12 cellular contexts compared by ENCODE assay signal in genomic region chr6:44050872-44051421, GRCh38.
DNase-seq lines count a peak whose midpoint lies in the region; ATAC-seq, FAIRE-seq and TF ChIP-seq lines count a peak whose summit lies in the region.
"Had no signal": no experiment of that assay in that cellular context is flagged by ENCODE, and none has a peak within 500 bp of the region (broad histone marks: within the 10 kb centered on the region; RNA-seq: fewer than 3 reads in every experiment).

No MANE protein-coding gene starts in this region.

- DNase-seq in RCC 7860 (ENCODE audit: low spot score) (peak; percentile 27), epithelial cell of prostate (ENCODE audit: low read depth, low spot score) (no peak), mucosa of descending colon (no peak), tibial nerve (ENCODE audit: low spot score in 2 of 2) (no peak), DMS53 (lab: John Stamatoyannopoulos, UW) (no peak)
- no peak for DNase-seq in CD4-positive, alpha-beta T cell
- DNase-seq: NCI-H2081; stimulated activated CD4-positive, alpha-beta T cell treated with anti-CD3 and anti-CD28 coated beads, Interleukin-2, amount 100 ng/mL, for 24 hours; substantia nigra had no signal

- no peak for FAIRE-seq in RCC 7860 (lab: Jason Lieb, UNC)

- no peaks in the 10 kb centered on the region for H3K4me1 ChIP-seq in mucosa of descending colon (ENCODE audit: low read depth)
- peaks cover 0 to 50% (median 16%) of the 10 kb centered on the region in 4 donors for H3K4me1 ChIP-seq in tibial nerve

- H3K4me1 Mint-ChIP-seq in CD4-positive, alpha-beta T cell (ENCODE audit: low read depth): no peaks in the 10 kb centered on the region
- H3K4me1 Mint-ChIP-seq: central memory CD8-positive, alpha-beta T cell; IgD-negative memory B cell had no signal

- H3K9me3 Mint-ChIP-seq in CD4-positive, alpha-beta T cell: no peaks in the 10 kb centered on the region
- H3K9me3 Mint-ChIP-seq: central memory CD8-positive, alpha-beta T cell; IgD-negative memory B cell had no signal

- intact Hi-C loops in mucosa of descending colon (cut with DNase I, micrococcal nuclease): no loop called here
- intact Hi-C loops in CD4-positive, alpha-beta T cell (cut with DNase I, micrococcal nuclease): no loop called here

- H3K36me3 ChIP-seq in mucosa of descending colon (ENCODE audit: low read depth) (no peaks in the 10 kb centered on the region), tibial nerve (no peaks in the 10 kb centered on the region)

- CTCF ChIA-PET in CD4-positive, alpha-beta T cell (lab: Charles Lee): no interaction called here

- H3K4me3 Mint-ChIP-seq in CD4-positive, alpha-beta T cell: no peak overlapping the region
- H3K4me3 Mint-ChIP-seq: central memory CD8-positive, alpha-beta T cell; IgD-negative memory B cell had no signal

- ATAC-seq in mucosa of descending colon: peak; percentile 55
- ATAC-seq in GM21447 (IDR thresholded peaks at IDR 0.05; ENCODE audit: unreplicated experiment): no peak
- ATAC-seq in CD4-positive, alpha-beta T cell (ENCODE audit: poor library complexity): no peak

- H3K27me3 Mint-ChIP-seq in CD4-positive, alpha-beta T cell: no peaks in the 10 kb centered on the region
- H3K27me3 Mint-ChIP-seq: IgD-negative memory B cell had no signal

- POLR2A ChIA-PET in CD4-positive, alpha-beta T cell (lab: Charles Lee): no interaction called here

- no peak for TF ChIP-seq EP300 in tibial nerve (IDR thresholded peaks at IDR 0.05)

- H3K4me3 ChIP-seq in mucosa of descending colon (no peak overlapping the region), tibial nerve (no peak overlapping the region)

- H3K9me3 ChIP-seq in mucosa of descending colon: no peaks in the 10 kb centered on the region
- no peaks in the 10 kb centered on the region for H3K9me3 ChIP-seq in tibial nerve
- no peaks in the 10 kb centered on the region for H3K9me3 ChIP-seq in CD4-positive, alpha-beta T cell (ENCODE audit: control insufficient read depth, low read length)

- TF ChIP-seq POLR2A in tibial nerve (IDR thresholded peaks at IDR 0.05): no peak

- H3K27ac ChIP-seq in epithelial cell of prostate (peak overlapping the region; percentile 80), tibial nerve (peak overlapping the region in 3 of 4 donors; percentile 29 to 77 (median 77))
- no peak overlapping the region for H3K27ac ChIP-seq in CD4-positive, alpha-beta T cell (ENCODE audit: low read depth, low read length)

- 50 to 59% methylated on average over 6 of the region's 6 CpGs for WGBS in tibial nerve, 2 donors

- H3K27me3 ChIP-seq in tibial nerve: no peaks in the 10 kb centered on the region
- no peaks in the 10 kb centered on the region for H3K27me3 ChIP-seq in CD4-positive, alpha-beta T cell (ENCODE audit: control insufficient read depth, insufficient read depth, low read length)

- no peaks in the 10 kb centered on the region for H3K36me3 Mint-ChIP-seq in CD4-positive, alpha-beta T cell (ENCODE audit: low read depth)
- H3K36me3 Mint-ChIP-seq: IgD-negative memory B cell had no signal

- no peak overlapping the region for H3K27ac Mint-ChIP-seq in CD4-positive, alpha-beta T cell
- H3K27ac Mint-ChIP-seq: IgD-negative memory B cell had no signal

- no peak for TF ChIP-seq CTCF in mucosa of descending colon (IDR thresholded peaks at IDR 0.05)
- no peak for TF ChIP-seq CTCF in tibial nerve (IDR thresholded peaks at IDR 0.05)
- no peak for TF ChIP-seq CTCF in CD4-positive, alpha-beta T cell (IDR thresholded peaks at IDR 0.05)
